In genomic region chr9:127883959-127884358, GRCh38 we compare ENCODE assay signal across 14 cellular contexts. TPM values are rescaled to one million over a fixed set of nuclear protein-coding genes. Genes with fewer than 3 reads are reported as not detected.
DNase-seq lines count a peak whose midpoint lies in the region; ATAC-seq and TF ChIP-seq lines count a peak whose summit lies in the region.
"Had no signal": no experiment of that assay in that cellular context is flagged by ENCODE, and none has a peak within 500 bp of the region (broad histone marks: within the 10 kb centered on the region; RNA-seq: fewer than 3 reads in every experiment).

No MANE protein-coding gene starts in this region.

- no TSS peak for BruUV-seq in mammary epithelial cell (replicated peaks; lab: Mats Ljungman, UMichigan)

- TF ChIP-seq POLR2A in breast epithelium (IDR thresholded peaks at IDR 0.05), result no peak

- 84% methylated on average over 5 of the region's 7 CpGs for WGBS in mammary epithelial cell (ENCODE audit: low coverage, missing lambda C conversion rate)

- in situ Hi-C loops in mammary epithelial cell (cut with MboI; ENCODE audit: low sequenced_read_pairs in 2 of 2), result no loop called here

- no peak overlapping the region for H2AFZ ChIP-seq in mammary epithelial cell (ENCODE audit: low read depth, low read length)
- H2AFZ ChIP-seq in OCI-LY1 (ENCODE audit: low read length), result no peak overlapping the region

- TF ChIP-seq CTCF in breast epithelium (IDR thresholded peaks at IDR 0.05) (no peak), mammary epithelial cell (conservative IDR thresholded peaks at IDR 0.05 in 1 of 2, IDR thresholded peaks at IDR 0.05 in 1 of 2; ENCODE audit: extremely low read depth in 1 of 2, insufficient read depth in 1 of 2, low read depth in 1 of 2, low read length in 2 of 2) (no peak), OCI-LY1 (IDR thresholded peaks at IDR 0.05; ENCODE audit: low read length) (no peak), thoracic aorta (IDR thresholded peaks at IDR 0.05) (no peak)

- dilution Hi-C loops in mammary epithelial cell (cut with HindIII; ENCODE audit: low sequenced_read_pairs), result no loop called here

- ATAC-seq in left ventricle myocardium superior (peak; percentile 4), thoracic aorta (ENCODE audit: insufficient number of reproducible peaks, low FRiP score, low read depth) (no peak), GM21825 (IDR thresholded peaks at IDR 0.05; ENCODE audit: unreplicated experiment) (no peak)

- H3K36me3 ChIP-seq in breast epithelium (peaks cover 6% of the 10 kb centered on the region), mammary epithelial cell (ENCODE audit: insufficient read depth, low read length) (no peaks in the 10 kb centered on the region), OCI-LY1 (ENCODE audit: insufficient read depth, low read length) (peaks cover 25% of the 10 kb centered on the region), thoracic aorta (peaks cover 40% of the 10 kb centered on the region)

- H3K27me3 ChIP-seq in breast epithelium (no peaks in the 10 kb centered on the region), mammary epithelial cell (ENCODE audit: insufficient read depth, low read length) (no peaks in the 10 kb centered on the region), OCI-LY1 (ENCODE audit: insufficient read depth, low read length) (no peaks in the 10 kb centered on the region; the same call in 1 of the 2 replicates), thoracic aorta (replicated peaks; ENCODE audit: insufficient read depth) (no peaks in the 10 kb centered on the region)
- H3K27me3 ChIP-seq: SJCRH30 had no signal

- H3K9me3 ChIP-seq in breast epithelium (no peaks in the 10 kb centered on the region), mammary epithelial cell (replicated peaks; ENCODE audit: insufficient read depth, low read length) (no peaks in the 10 kb centered on the region), OCI-LY1 (ENCODE audit: low read length) (no peaks in the 10 kb centered on the region), thoracic aorta (no peaks in the 10 kb centered on the region)
- H3K9me3 ChIP-seq: SJCRH30 had no signal

- CTCF ChIA-PET in mammary epithelial cell (lab: Charles Lee; ENCODE audit: low non-redundant PET), result no interaction called here
- CTCF ChIA-PET in HEK293T (lab: Yijun Ruan, JAX), result no interaction called here

- H3K27ac ChIP-seq in breast epithelium, result peak overlapping the region; percentile 15 to 71
- H3K27ac ChIP-seq in mammary epithelial cell (ENCODE audit: insufficient read depth, low read depth, low read length), result no peak overlapping the region
- peak overlapping the region; percentile 68 for H3K27ac ChIP-seq in OCI-LY1 (ENCODE audit: low read depth, low read length, poor library complexity, severe bottlenecking)
- H3K27ac ChIP-seq in thoracic aorta, result peak overlapping the region; percentile 32 to 52
- H3K27ac ChIP-seq: SJCRH30 had no signal

- no peaks in the 10 kb centered on the region for H3K9me2 ChIP-seq in OCI-LY1 (ENCODE audit: low read depth, low read length)

- no peaks in the 10 kb centered on the region for H3F3A ChIP-seq in OCI-LY1 (ENCODE audit: insufficient read depth, low read length)

- H4K20me1 ChIP-seq in mammary epithelial cell (ENCODE audit: insufficient read depth, low read length), result no peaks in the 10 kb centered on the region
- no peaks in the 10 kb centered on the region for H4K20me1 ChIP-seq in OCI-LY1 (ENCODE audit: insufficient read depth, low read length)

- H3K79me2 ChIP-seq in mammary epithelial cell (ENCODE audit: insufficient read depth, low read length), result no peaks in the 10 kb centered on the region
- no peaks in the 10 kb centered on the region for H3K79me2 ChIP-seq in OCI-LY1 (ENCODE audit: insufficient read depth, low read length)

- H3K4me1 ChIP-seq in breast epithelium, result peaks cover 0 to 3% of the 10 kb centered on the region in 2 donors
- no peaks in the 10 kb centered on the region for H3K4me1 ChIP-seq in mammary epithelial cell (ENCODE audit: insufficient read depth, low read length)
- peaks cover 34% of the 10 kb centered on the region for H3K4me1 ChIP-seq in OCI-LY1 (ENCODE audit: insufficient read depth, low read length, severe bottlenecking)
- peaks cover 7 to 19% of the 10 kb centered on the region in 2 donors for H3K4me1 ChIP-seq in thoracic aorta (ENCODE audit: control insufficient read depth in 1 of 2, low read depth in 2 of 2)

- H3K4me2 ChIP-seq in mammary epithelial cell (ENCODE audit: insufficient read depth, low read depth, low read length) (no peak overlapping the region), OCI-LY1 (ENCODE audit: low read length) (peak overlapping the region; percentile 1; the same call in 1 of the 2 replicates)

- intact Hi-C loops in breast epithelium (cut with DNase I; ENCODE audit: low total_unique reads) (no loop called here), mammary epithelial cell (cut with micrococcal nuclease) (no loop called here), left ventricle myocardium superior (cut with micrococcal nuclease) (no loop called here)

- no peak for DNase-seq in breast epithelium (ENCODE audit: low spot score in 2 of 2)
- DNase-seq in mammary epithelial cell, result no peak
- DNase-seq in left ventricle myocardium superior, result no peak
- no peak for DNase-seq in thoracic aorta (ENCODE audit: low spot score)
- no peak for DNase-seq in HEK293T (ENCODE audit: extremely low spot score)
- DNase-seq in SHP77 treated with DMSO at 0.1 percent for 48 hours (lab: John Stamatoyannopoulos, UW), result no peak
- DNase-seq: effector CD8-positive, alpha-beta T cell; MV-4-11; nephron progenitor cell; stimulated activated CD4-positive, alpha-beta T cell treated with anti-CD3 and anti-CD28 coated beads, Interleukin-2, amount 100 ng/mL, for 24 hours had no signal

- H3K9ac ChIP-seq in mammary epithelial cell (ENCODE audit: insufficient read depth, low read length), result no peak overlapping the region
- no peak overlapping the region; the same call in 1 of the 2 replicates for H3K9ac ChIP-seq in OCI-LY1 (ENCODE audit: low read length)

- H3K4me3 ChIP-seq in breast epithelium (no peak overlapping the region), mammary epithelial cell (replicated peaks in 1 of 3; ENCODE audit: insufficient read depth in 1 of 3, low read depth in 2 of 3, low read length in 3 of 3) (no peak overlapping the region), OCI-LY1 (ENCODE audit: low read depth, low read length, poor library complexity, severe bottlenecking) (no peak overlapping the region), thoracic aorta (no peak overlapping the region)
- H3K4me3 ChIP-seq: lung, SJCRH30 had no signal

- POLR2A ChIA-PET in HEK293T (lab: Yijun Ruan, JAX), result interaction anchor here (1.6 kb wide), 1 partner anchor 11 kb away, joined by 4 read pairs; no protein-coding TSS in a partner anchor

TF ChIP-seq in HEK293T, 16 proteins besides CTCF, POLR2A, EP300 and RAD21:
- TF ChIP-seq PKNOX1 (IDR thresholded peaks at IDR 0.05), result no peak
- TF ChIP-seq CTBP1 (IDR thresholded peaks at IDR 0.05; ENCODE audit: borderline replicate concordance), result no peak
- no peak for TF ChIP-seq FOXK2 (IDR thresholded peaks at IDR 0.05)
- no peak for TF ChIP-seq TARDBP (IDR thresholded peaks at IDR 0.05)
- TF ChIP-seq L3MBTL2 (conservative IDR thresholded peaks at IDR 0.05), result no peak
- no peak for TF ChIP-seq NFRKB (IDR thresholded peaks at IDR 0.05)
- no peak for TF ChIP-seq FOXM1 (IDR thresholded peaks at IDR 0.05; ENCODE audit: borderline replicate concordance)
- no peak for TF ChIP-seq FOXA1 (IDR thresholded peaks at IDR 0.05)
- TF ChIP-seq SP1 (IDR thresholded peaks at IDR 0.05), result no peak
- no peak for TF ChIP-seq ARNT (IDR thresholded peaks at IDR 0.05)

RNA-seq across cellular contexts. Expression of gene AK1, which starts 6.5 kb away (rescaled TPM):
- total RNA-seq in breast epithelium (10 to 100 TPM; 23.5 to 30.2 (median 23.6) TPM), mammary epithelial cell (10 to 100 TPM; 42.0 to 57.9 TPM), left ventricle myocardium superior (853 TPM), thoracic aorta (10 to 100 TPM; 35.1 to 77.7 TPM)
- 65.8 TPM for polyA plus RNA-seq in mammary epithelial cell
- 52.1 TPM for polyA minus RNA-seq in mammary epithelial cell

RNA-seq across cellular contexts. Expression of gene ST6GALNAC6, which starts 15.4 kb away (rescaled TPM):
- total RNA-seq in breast epithelium, result 100 to 1,000 TPM in 2 of 3 donors, 10 to 100 TPM in 1; 61.5 to 175 (median 103) TPM
- total RNA-seq in mammary epithelial cell, result 10 to 100 TPM; 28.8 to 29.5 TPM
- polyA plus RNA-seq in mammary epithelial cell, result 26.6 TPM
- polyA minus RNA-seq in mammary epithelial cell, result 14.6 TPM
- total RNA-seq in left ventricle myocardium superior, result 50.5 TPM
- total RNA-seq in thoracic aorta, result 100 to 1,000 TPM; 140 to 221 TPM

RNA-seq across cellular contexts. Expression of gene ENG, which starts 29.5 kb away (rescaled TPM):
- 10 to 100 TPM; 21.5 to 50.8 (median 30.9) TPM for total RNA-seq in breast epithelium
- total RNA-seq in mammary epithelial cell, result 10 to 100 TPM in 1 of 2 donors, 1 to 10 TPM in 1; 4.0 to 32.2 TPM
- 15.1 TPM for polyA plus RNA-seq in mammary epithelial cell
- 29.8 TPM for polyA minus RNA-seq in mammary epithelial cell
- 134 TPM for total RNA-seq in left ventricle myocardium superior
- 100 to 1,000 TPM; 239 to 268 TPM for total RNA-seq in thoracic aorta

RNA-seq across cellular contexts. Expression of gene ST6GALNAC4, which starts 32.9 kb away (rescaled TPM):
- total RNA-seq in breast epithelium, result 10 to 100 TPM; 17.6 to 44.6 (median 24.0) TPM
- 10 to 100 TPM; 14.3 to 19.6 TPM for total RNA-seq in mammary epithelial cell
- 21.9 TPM for polyA plus RNA-seq in mammary epithelial cell
- polyA minus RNA-seq in mammary epithelial cell, result 50.2 TPM
- total RNA-seq in left ventricle myocardium superior, result 28.5 TPM
- total RNA-seq in thoracic aorta, result 10 to 100 TPM; 45.0 to 61.2 TPM

RNA-seq across cellular contexts. Expression of gene PIP5KL1, which starts 46.6 kb away (rescaled TPM):
- total RNA-seq in breast epithelium (10 to 100 TPM in 1 of 3 donors, 1 to 10 TPM in 2; 2.2 to 10.1 (median 5.2) TPM), mammary epithelial cell (10 to 100 TPM in 1 of 2 donors, 1 to 10 TPM in 1; 6.7 to 11.8 TPM), left ventricle myocardium superior (not detected), thoracic aorta (1 to 10 TPM; 6.0 to 8.8 TPM)
- 4.4 TPM for polyA plus RNA-seq in mammary epithelial cell
- 0.41 TPM for polyA minus RNA-seq in mammary epithelial cell

Comparison
In these comparisons a context has a peak if more than half of its experiments do, and no peak if none do; other contexts are left out.
1. RNA of gene AK1, which starts 6.5 kb away (total RNA-seq): 853 TPM in left ventricle myocardium superior (single experiment); 35.1 to 77.7 TPM in thoracic aorta, 42.0 to 57.9 TPM in mammary epithelial cell and 23.5 to 30.2 TPM in breast epithelium; every median in the first group is over 10 times any median in the second.